In the genomic region with DNA sequence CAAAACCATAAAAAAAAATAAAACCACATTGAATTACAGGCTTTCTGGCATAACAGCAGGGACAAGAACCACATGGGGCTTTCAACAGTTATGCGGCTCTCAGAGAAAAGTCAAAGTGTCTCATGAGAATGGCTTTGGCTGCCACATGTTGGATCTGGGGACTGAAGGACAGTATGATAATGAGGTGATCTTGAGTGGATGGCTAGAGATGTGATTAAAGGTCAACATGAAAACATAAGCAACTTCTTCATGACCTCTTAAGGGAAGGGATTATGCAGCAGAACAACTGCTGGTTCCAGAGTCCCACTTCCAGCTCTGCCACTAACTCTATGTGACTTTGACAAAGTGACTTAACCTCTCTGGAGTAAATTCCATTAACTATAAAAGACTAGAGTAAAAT, we compare ENCODE assay signal across 17 cellular contexts. TPM values are rescaled to one million over a fixed set of nuclear protein-coding genes. Genes with fewer than 3 reads are reported as not detected.
DNase-seq lines count a peak whose midpoint lies in the region; ATAC-seq and TF ChIP-seq lines count a peak whose summit lies in the region.
"Had no signal": no experiment of that assay in that cellular context is flagged by ENCODE, and none has a peak within 500 bp of the region (broad histone marks: within the 10 kb centered on the region; RNA-seq: fewer than 3 reads in every experiment).

No MANE protein-coding gene starts in this region.

- H3K4me3 Mint-ChIP-seq in CD14-positive monocyte, result peak overlapping the region; percentile 48 to 66
- H3K4me3 Mint-ChIP-seq in CD4-positive, alpha-beta memory T cell, result peak overlapping the region in 6 of 8 donors; percentile 1 to 77 (median 61)
- H3K4me3 Mint-ChIP-seq in activated naive CD8-positive, alpha-beta T cell treated with anti-CD3 and anti-CD28 coated beads for 36 hours, result peak overlapping the region; percentile 0
- peak overlapping the region in 1 of 10 donors; percentile 10 for H3K4me3 Mint-ChIP-seq in naive thymus-derived CD4-positive, alpha-beta T cell
- H3K4me3 Mint-ChIP-seq: endodermal cell had no signal

- no peak overlapping the region for H3K4me3 ChIP-seq in CD4-positive, alpha-beta memory T cell (ENCODE audit: low read length in 2 of 2)
- no peak overlapping the region for H3K4me3 ChIP-seq in naive thymus-derived CD4-positive, alpha-beta T cell (ENCODE audit: low read length)
- H3K4me3 ChIP-seq in smooth muscle cell, result no peak overlapping the region
- H3K4me3 ChIP-seq: SJSA1 had no signal

- H3K79me2 ChIP-seq in smooth muscle cell (ENCODE audit: low read depth), result peaks cover 60% of the 10 kb centered on the region

- H3K9me3 Mint-ChIP-seq in CD14-positive monocyte, result no peaks in the 10 kb centered on the region
- H3K9me3 Mint-ChIP-seq in CD4-positive, alpha-beta memory T cell, result no peaks in the 10 kb centered on the region
- peaks cover 2% of the 10 kb centered on the region for H3K9me3 Mint-ChIP-seq in activated naive CD8-positive, alpha-beta T cell treated with anti-CD3 and anti-CD28 coated beads for 36 hours
- no peaks in the 10 kb centered on the region for H3K9me3 Mint-ChIP-seq in naive thymus-derived CD4-positive, alpha-beta T cell
- H3K9me3 Mint-ChIP-seq: endodermal cell had no signal

- 82% methylated on average over 1 of the region's 1 CpG for WGBS in smooth muscle cell (ENCODE audit: low lambda C conversion rate)

- H3K27me3 ChIP-seq in CD4-positive, alpha-beta memory T cell (ENCODE audit: insufficient read depth, low read length), result no peaks in the 10 kb centered on the region
- no peaks in the 10 kb centered on the region for H3K27me3 ChIP-seq in naive thymus-derived CD4-positive, alpha-beta T cell (ENCODE audit: control insufficient read depth in 2 of 2, insufficient read depth in 2 of 2, low read length in 2 of 2)
- no peaks in the 10 kb centered on the region for H3K27me3 ChIP-seq in smooth muscle cell (ENCODE audit: low read depth)
- H3K27me3 ChIP-seq: SJSA1 had no signal

- H3K27ac Mint-ChIP-seq in CD14-positive monocyte, result peak overlapping the region; percentile 49 to 99 (median 87)
- peak overlapping the region; percentile 65 to 95 (median 86) for H3K27ac Mint-ChIP-seq in CD4-positive, alpha-beta memory T cell
- peak overlapping the region; percentile 66 for H3K27ac Mint-ChIP-seq in activated naive CD8-positive, alpha-beta T cell treated with anti-CD3 and anti-CD28 coated beads for 36 hours
- peak overlapping the region in 6 of 9 donors; percentile 49 to 95 (median 76) for H3K27ac Mint-ChIP-seq in naive thymus-derived CD4-positive, alpha-beta T cell
- H3K27ac Mint-ChIP-seq: endodermal cell had no signal

- H3K4me1 Mint-ChIP-seq in CD14-positive monocyte, result peaks cover 92% of the 10 kb centered on the region
- H3K4me1 Mint-ChIP-seq in CD4-positive, alpha-beta memory T cell, result peaks cover 71 to 97% (median 86%) of the 10 kb centered on the region in 4 donors
- H3K4me1 Mint-ChIP-seq in activated naive CD8-positive, alpha-beta T cell treated with anti-CD3 and anti-CD28 coated beads for 36 hours, result peaks cover 82% of the 10 kb centered on the region
- peaks cover 42 to 95% (median 90%) of the 10 kb centered on the region in 7 donors for H3K4me1 Mint-ChIP-seq in naive thymus-derived CD4-positive, alpha-beta T cell

- POLR2A ChIA-PET in CD4-positive, alpha-beta memory T cell (lab: Charles Lee; ENCODE audit: partially characterized antibody), result interaction anchor here (1.3 to 14.7 kb wide), 2 partner anchors 16 to 63 kb away, joined by 4 to 201 read pairs; no protein-coding TSS in a partner anchor
- POLR2A ChIA-PET in naive thymus-derived CD4-positive, alpha-beta T cell (lab: Charles Lee), result no interaction called here

- no peak overlapping the region for H3K9ac ChIP-seq in smooth muscle cell (ENCODE audit: low read depth)

- H3K4me1 ChIP-seq in CD4-positive, alpha-beta memory T cell (ENCODE audit: insufficient read depth, low read length), result peaks cover 85% of the 10 kb centered on the region
- peaks cover 35 to 67% of the 10 kb centered on the region in 2 donors for H3K4me1 ChIP-seq in naive thymus-derived CD4-positive, alpha-beta T cell (ENCODE audit: control insufficient read depth in 2 of 2, insufficient read depth in 2 of 2, low read length in 2 of 2)
- peaks cover 7% of the 10 kb centered on the region for H3K4me1 ChIP-seq in smooth muscle cell (ENCODE audit: low read depth)

- intact Hi-C loops in CD14-positive monocyte (cut with micrococcal nuclease), result no loop called here
- intact Hi-C loops in CD4-positive, alpha-beta memory T cell (cut with micrococcal nuclease), result no loop called here
- intact Hi-C loops in naive thymus-derived CD4-positive, alpha-beta T cell (cut with micrococcal nuclease), result loop anchor here in 1 of 2 donors (10.0 kb wide), 1 partner anchor 960 kb away; a partner anchor contains a TSS

- no peak for TF ChIP-seq CTCF in CD14-positive monocyte (IDR thresholded peaks at IDR 0.05)
- TF ChIP-seq CTCF in smooth muscle cell (IDR thresholded peaks at IDR 0.05; ENCODE audit: borderline replicate concordance, insufficient read depth, poor library complexity, severe bottlenecking), result no peak

- H3K36me3 Mint-ChIP-seq in CD14-positive monocyte, result peaks cover 27 to 38% of the 10 kb centered on the region in 2 donors
- peaks cover 7 to 18% of the 10 kb centered on the region in 2 donors for H3K36me3 Mint-ChIP-seq in CD4-positive, alpha-beta memory T cell
- H3K36me3 Mint-ChIP-seq in activated naive CD8-positive, alpha-beta T cell treated with anti-CD3 and anti-CD28 coated beads for 36 hours, result peaks cover 72% of the 10 kb centered on the region
- H3K36me3 Mint-ChIP-seq in naive thymus-derived CD4-positive, alpha-beta T cell, result peaks cover 0 to 32% (median 0%) of the 10 kb centered on the region in 5 donors

- H3K27ac ChIP-seq in CD4-positive, alpha-beta memory T cell (ENCODE audit: low read depth, low read length), result peak overlapping the region; percentile 27
- H3K27ac ChIP-seq in naive thymus-derived CD4-positive, alpha-beta T cell (ENCODE audit: low read depth, low read length), result no peak overlapping the region
- H3K27ac ChIP-seq in smooth muscle cell (ENCODE audit: low read depth), result no peak overlapping the region
- H3K27ac ChIP-seq: SJSA1 had no signal

- no peaks in the 10 kb centered on the region for H3K27me3 Mint-ChIP-seq in CD14-positive monocyte (ENCODE audit: low read depth in 3 of 3)
- H3K27me3 Mint-ChIP-seq in CD4-positive, alpha-beta memory T cell, result no peaks in the 10 kb centered on the region
- H3K27me3 Mint-ChIP-seq in activated naive CD8-positive, alpha-beta T cell treated with anti-CD3 and anti-CD28 coated beads for 36 hours, result no peaks in the 10 kb centered on the region
- no peaks in the 10 kb centered on the region for H3K27me3 Mint-ChIP-seq in naive thymus-derived CD4-positive, alpha-beta T cell

- no peaks in the 10 kb centered on the region for H3K36me3 ChIP-seq in CD4-positive, alpha-beta memory T cell (ENCODE audit: insufficient read depth, low read length)
- peaks cover 0 to 4% (median 0%) of the 10 kb centered on the region in 3 experiments for H3K36me3 ChIP-seq in naive thymus-derived CD4-positive, alpha-beta T cell (ENCODE audit: control insufficient read depth in 2 of 3, insufficient read depth in 3 of 3, low read length in 3 of 3)
- no peaks in the 10 kb centered on the region for H3K36me3 ChIP-seq in smooth muscle cell (ENCODE audit: low read depth)

- no peak for ATAC-seq in naive thymus-derived CD4-positive, alpha-beta T cell
- ATAC-seq: left lobe of liver had no signal

- peaks cover 12% of the 10 kb centered on the region for H4K20me1 ChIP-seq in smooth muscle cell (ENCODE audit: low read depth)

- no peak overlapping the region for H3K4me2 ChIP-seq in smooth muscle cell

- no peaks in the 10 kb centered on the region for H3K9me3 ChIP-seq in CD4-positive, alpha-beta memory T cell (ENCODE audit: control insufficient read depth in 1 of 2, low read length in 2 of 2)
- no peaks in the 10 kb centered on the region for H3K9me3 ChIP-seq in naive thymus-derived CD4-positive, alpha-beta T cell (ENCODE audit: control insufficient read depth in 2 of 3, low read length in 3 of 3)
- no peaks in the 10 kb centered on the region for H3K9me3 ChIP-seq in smooth muscle cell (replicated peaks; ENCODE audit: low read depth)
- H3K9me3 ChIP-seq: SJSA1 had no signal

- no peak overlapping the region for H2AFZ ChIP-seq in smooth muscle cell (ENCODE audit: low read depth)

- CTCF ChIA-PET in CD4-positive, alpha-beta memory T cell (lab: Charles Lee; ENCODE audit: partially characterized antibody), result interaction anchor here (1.3 kb wide), 2 partner anchors 17 to 68 kb away, joined by 4 to 7 read pairs; no protein-coding TSS in a partner anchor
- CTCF ChIA-PET in naive thymus-derived CD4-positive, alpha-beta T cell (lab: Charles Lee), result interaction anchor here (1.1 kb wide), 1 partner anchor 17 kb away, joined by 3 read pairs; no protein-coding TSS in a partner anchor

- no peaks in the 10 kb centered on the region for H3F3A ChIP-seq in smooth muscle cell (ENCODE audit: low read depth)

- no peak for DNase-seq in CD14-positive monocyte (ENCODE audit: low spot score)
- DNase-seq in CD4-positive, alpha-beta memory T cell, result no peak
- no peak for DNase-seq in activated naive CD8-positive, alpha-beta T cell treated with anti-CD3 and anti-CD28 coated beads for 36 hours
- DNase-seq in naive thymus-derived CD4-positive, alpha-beta T cell, result no peak
- no peak for DNase-seq in T1000 (lab: John Stamatoyannopoulos, UW)
- no peak for DNase-seq in DMS79 treated with DMSO at 0.1 percent for 48 hours (lab: John Stamatoyannopoulos, UW)
- DNase-seq in smooth muscle cell (lab: John Stamatoyannopoulos, UW; ENCODE audit: unreplicated experiment), result no peak
- DNase-seq: activated CD4-positive, CD25-positive, alpha-beta regulatory T cell; activated naive CD4-positive, alpha-beta T cell; endodermal cell; NCI-H1092 treated with DMSO at 0.1 percent for 48 hours; NCI-H2081; NCI-H446 treated with DMSO at 0.1 percent for 48 hours; NK-92 treated with Interleukin-12 subunit alpha and Interleukin-12 subunit beta, amount 100 ng/mL, for 24 hours; stimulated activated CD4-positive, alpha-beta T cell treated with anti-CD3 and anti-CD28 coated beads, Interleukin-4, amount 100 ng/mL, for 4 hours had no signal

RNA-seq across cellular contexts. Expression of a gene that starts 5.2 kb away (rescaled TPM):
- 100 to 1,000 TPM; 135 to 159 TPM for polyA plus RNA-seq in CD14-positive monocyte
- total RNA-seq in CD4-positive, alpha-beta memory T cell, result 10 to 100 TPM; 44.6 to 52.5 TPM
- 10 to 100 TPM; 52.1 to 55.7 TPM for polyA plus RNA-seq in CD4-positive, alpha-beta memory T cell
- 10 to 100 TPM; 82.2 to 91.0 TPM for total RNA-seq in activated naive CD8-positive, alpha-beta T cell treated with anti-CD3 and anti-CD28 coated beads for 36 hours
- 10 to 100 TPM; 17.1 to 69.9 (median 20.7) TPM for total RNA-seq in naive thymus-derived CD4-positive, alpha-beta T cell
- polyA plus RNA-seq in naive thymus-derived CD4-positive, alpha-beta T cell, result 10 to 100 TPM; 17.6 to 25.4 TPM
- total RNA-seq in smooth muscle cell, result 14.6 and 18.0 TPM in 2 replicates
- 15.6 and 16.6 TPM in 2 replicates for polyA plus RNA-seq in smooth muscle cell

RNA-seq across cellular contexts. Expression of a gene that starts 34.5 kb away (rescaled TPM):
- 10 to 100 TPM; 67.3 to 69.7 TPM for polyA plus RNA-seq in CD14-positive monocyte
- 10 to 100 TPM; 14.1 to 20.3 TPM for total RNA-seq in CD4-positive, alpha-beta memory T cell
- 10 to 100 TPM; 27.8 to 37.8 TPM for polyA plus RNA-seq in CD4-positive, alpha-beta memory T cell
- total RNA-seq in activated naive CD8-positive, alpha-beta T cell treated with anti-CD3 and anti-CD28 coated beads for 36 hours, result 10 to 100 TPM; 13.6 to 14.4 TPM
- 10 to 100 TPM in 4 of 5 experiments, 1 to 10 TPM in 1; 8.8 to 21.3 (median 12.5) TPM for total RNA-seq in naive thymus-derived CD4-positive, alpha-beta T cell
- 10 to 100 TPM; 30.6 to 49.8 TPM for polyA plus RNA-seq in naive thymus-derived CD4-positive, alpha-beta T cell
- total RNA-seq in smooth muscle cell, result 14.6 and 32.2 TPM in 2 replicates
- polyA plus RNA-seq in smooth muscle cell, result 18.4 and 25.0 TPM in 2 replicates

RNA-seq across cellular contexts. Expression of a gene that starts 34.6 kb away (rescaled TPM):
- polyA plus RNA-seq in CD14-positive monocyte, result 10 to 100 TPM; 15.3 to 16.8 TPM
- total RNA-seq in CD4-positive, alpha-beta memory T cell, result 10 to 100 TPM; 26.4 to 28.6 TPM
- polyA plus RNA-seq in CD4-positive, alpha-beta memory T cell, result 10 to 100 TPM; 13.0 to 18.7 TPM
- total RNA-seq in activated naive CD8-positive, alpha-beta T cell treated with anti-CD3 and anti-CD28 coated beads for 36 hours, result 10 to 100 TPM; 16.9 to 20.3 TPM
- total RNA-seq in naive thymus-derived CD4-positive, alpha-beta T cell, result 10 to 100 TPM; 21.4 to 30.2 (median 24.3) TPM
- polyA plus RNA-seq in naive thymus-derived CD4-positive, alpha-beta T cell, result 10 to 100 TPM; 11.9 to 21.0 TPM
- 12.9 and 18.8 TPM in 2 replicates for total RNA-seq in smooth muscle cell
- 10.4 and 11.1 TPM in 2 replicates for polyA plus RNA-seq in smooth muscle cell
